1 cellular context compared by ENCODE assay signal in the genomic region with DNA sequence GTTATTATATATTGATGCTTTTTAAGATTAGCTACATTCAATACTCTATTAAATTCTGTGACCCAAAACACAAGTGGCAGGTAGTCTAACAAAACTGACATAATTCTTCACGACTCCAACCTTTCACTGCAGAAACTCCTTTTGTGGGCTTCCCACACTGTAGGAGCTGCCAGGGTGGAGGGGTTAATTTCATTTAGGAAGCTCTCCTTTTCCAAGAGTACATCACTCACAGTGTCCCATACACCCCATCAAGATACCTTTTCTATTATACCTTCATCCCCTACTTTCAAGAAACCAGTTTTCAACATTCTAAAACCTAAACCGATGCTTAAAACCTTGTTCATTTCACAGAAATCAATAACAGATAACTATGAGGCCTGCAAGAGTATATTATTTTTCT.
TF ChIP-seq lines count a peak whose summit lies in the region.

No MANE protein-coding gene starts in this region.

TF ChIP-seq in WTC11, 78 proteins besides CTCF, POLR2A, EP300 and RAD21 (continued from another document):
- TF ChIP-seq, protein P1, sequence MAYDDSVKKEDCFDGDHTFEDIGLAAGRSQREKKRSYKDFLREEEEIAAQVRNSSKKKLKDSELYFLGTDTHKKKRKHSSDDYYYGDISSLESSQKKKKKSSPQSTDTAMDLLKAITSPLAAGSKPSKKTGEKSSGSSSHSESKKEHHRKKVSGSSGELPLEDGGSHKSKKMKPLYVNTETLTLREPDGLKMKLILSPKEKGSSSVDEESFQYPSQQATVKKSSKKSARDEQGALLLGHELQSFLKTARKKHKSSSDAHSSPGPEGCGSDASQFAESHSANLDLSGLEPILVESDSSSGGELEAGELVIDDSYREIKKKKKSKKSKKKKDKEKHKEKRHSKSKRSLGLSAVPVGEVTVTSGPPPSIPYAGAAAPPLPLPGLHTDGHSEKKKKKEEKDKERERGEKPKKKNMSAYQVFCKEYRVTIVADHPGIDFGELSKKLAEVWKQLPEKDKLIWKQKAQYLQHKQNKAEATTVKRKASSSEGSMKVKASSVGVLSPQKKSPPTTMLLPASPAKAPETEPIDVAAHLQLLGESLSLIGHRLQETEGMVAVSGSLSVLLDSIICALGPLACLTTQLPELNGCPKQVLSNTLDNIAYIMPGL (CRISPR knock-in tag; IDR thresholded peaks at IDR 0.05): no peak
- TF ChIP-seq JAZF1 (CRISPR knock-in tag; IDR thresholded peaks at IDR 0.05) (no peak), TP53 (CRISPR knock-in tag; IDR thresholded peaks at IDR 0.05) (no peak), ZBTB21 (CRISPR knock-in tag; IDR thresholded peaks at IDR 0.05; ENCODE audit: borderline replicate concordance) (no peak)
- TF ChIP-seq, protein P2, sequence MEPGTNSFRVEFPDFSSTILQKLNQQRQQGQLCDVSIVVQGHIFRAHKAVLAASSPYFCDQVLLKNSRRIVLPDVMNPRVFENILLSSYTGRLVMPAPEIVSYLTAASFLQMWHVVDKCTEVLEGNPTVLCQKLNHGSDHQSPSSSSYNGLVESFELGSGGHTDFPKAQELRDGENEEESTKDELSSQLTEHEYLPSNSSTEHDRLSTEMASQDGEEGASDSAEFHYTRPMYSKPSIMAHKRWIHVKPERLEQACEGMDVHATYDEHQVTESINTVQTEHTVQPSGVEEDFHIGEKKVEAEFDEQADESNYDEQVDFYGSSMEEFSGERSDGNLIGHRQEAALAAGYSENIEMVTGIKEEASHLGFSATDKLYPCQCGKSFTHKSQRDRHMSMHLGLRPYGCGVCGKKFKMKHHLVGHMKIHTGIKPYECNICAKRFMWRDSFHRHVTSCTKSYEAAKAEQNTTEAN (CRISPR knock-in tag; IDR thresholded peaks at IDR 0.05): no peak
